ENCODE assay signal across 15 cellular contexts in genomic region chr1:53016705-53017104, GRCh38. TPM values are rescaled to one million over a fixed set of nuclear protein-coding genes. Genes with fewer than 3 reads are reported as not detected.
A peak's percentile ranks its signal among the peaks of the same experiment; 100 is the strongest.
DNase-seq lines count a peak whose midpoint lies in the region; ATAC-seq and TF ChIP-seq lines count a peak whose summit lies in the region.
"Had no signal": no experiment of that assay in that cellular context is flagged by ENCODE, and none has a peak within 500 bp of the region (broad histone marks: within the 10 kb centered on the region; RNA-seq: fewer than 3 reads in every experiment).

No MANE protein-coding gene starts in this region.

- CTCF ChIA-PET in T-cell (lab: Charles Lee), result interaction anchor here in 1 of 2 donors (0.5 kb wide), 1 partner anchor 53 kb away, joined by 4 read pairs; no protein-coding TSS in a partner anchor

- TF ChIP-seq CTCF in fibroblast of the aortic adventitia (IDR thresholded peaks at IDR 0.05; ENCODE audit: insufficient read depth, low read length), result no peak

- H3K36me3 Mint-ChIP-seq in activated naive CD4-positive, alpha-beta T cell treated with anti-CD3 and anti-CD28 coated beads, Interleukin-2, amount 50 U/mL, for 24 hours, result peaks cover 2% of the 10 kb centered on the region
- peaks cover 14% of the 10 kb centered on the region for H3K36me3 Mint-ChIP-seq in T-cell

- H3K9me3 ChIP-seq in skeletal muscle satellite cell (replicated peaks; ENCODE audit: low read length), result no peaks in the 10 kb centered on the region

- no peak overlapping the region for H3K9ac ChIP-seq in skeletal muscle satellite cell (ENCODE audit: low read depth, low read length)
- H3K9ac ChIP-seq: parathyroid adenoma had no signal

- H3K9me3 Mint-ChIP-seq in activated naive CD4-positive, alpha-beta T cell treated with anti-CD3 and anti-CD28 coated beads, Interleukin-2, amount 50 U/mL, for 24 hours, result no peaks in the 10 kb centered on the region
- no peaks in the 10 kb centered on the region for H3K9me3 Mint-ChIP-seq in T-cell

- H3K27me3 Mint-ChIP-seq in activated naive CD4-positive, alpha-beta T cell treated with anti-CD3 and anti-CD28 coated beads, Interleukin-2, amount 50 U/mL, for 24 hours, result no peaks in the 10 kb centered on the region
- no peaks in the 10 kb centered on the region for H3K27me3 Mint-ChIP-seq in T-cell

- no peak for ATAC-seq in T-cell (replicated peaks in 1 of 4)

- H3K4me3 ChIP-seq in fibroblast of the aortic adventitia (ENCODE audit: low read depth, low read length), result peak overlapping the region; percentile 83
- no peak overlapping the region for H3K4me3 ChIP-seq in skeletal muscle satellite cell (ENCODE audit: low read length)

- peak overlapping the region; percentile 0 for H3K4me3 Mint-ChIP-seq in activated naive CD4-positive, alpha-beta T cell treated with anti-CD3 and anti-CD28 coated beads, Interleukin-2, amount 50 U/mL, for 24 hours
- H3K4me3 Mint-ChIP-seq in T-cell, result peak overlapping the region in 2 of 3 donors; percentile 81 to 86

- H3K4me2 ChIP-seq in skeletal muscle satellite cell (ENCODE audit: low read length), result peak overlapping the region; percentile 95

- peaks cover 48% of the 10 kb centered on the region for H3K4me1 Mint-ChIP-seq in activated naive CD4-positive, alpha-beta T cell treated with anti-CD3 and anti-CD28 coated beads, Interleukin-2, amount 50 U/mL, for 24 hours
- H3K4me1 Mint-ChIP-seq in T-cell, result peaks cover 27 to 39% (median 38%) of the 10 kb centered on the region in 3 donors

- peaks cover 3% of the 10 kb centered on the region for H3K36me3 ChIP-seq in skeletal muscle satellite cell (ENCODE audit: insufficient read depth, low read length)

- no peaks in the 10 kb centered on the region for H3K27me3 ChIP-seq in skeletal muscle satellite cell (ENCODE audit: control insufficient read depth, insufficient read depth, low read length)

- POLR2A ChIA-PET in T-cell (lab: Charles Lee), result no interaction called here

- peaks cover 11% of the 10 kb centered on the region for H3K4me1 ChIP-seq in skeletal muscle satellite cell (ENCODE audit: control insufficient read depth, insufficient read depth, low read length)
- H3K4me1 ChIP-seq: parathyroid adenoma had no signal

- no peak overlapping the region for H3K27ac Mint-ChIP-seq in activated naive CD4-positive, alpha-beta T cell treated with anti-CD3 and anti-CD28 coated beads, Interleukin-2, amount 50 U/mL, for 24 hours
- peak overlapping the region in 1 of 2 donors; percentile 52 for H3K27ac Mint-ChIP-seq in T-cell

- DNase-seq in activated naive CD4-positive, alpha-beta T cell treated with anti-CD3 and anti-CD28 coated beads, Interleukin-2, amount 50 U/mL, for 16 hours, result no peak
- no peak for DNase-seq in T-cell
- peak; percentile 52 for DNase-seq in fibroblast of the aortic adventitia (ENCODE audit: low read depth)
- DNase-seq in GM19240 (ENCODE audit: insufficient read length, low spot score), result no peak
- no peak for DNase-seq in NCI-H2227 treated with DMSO at 0.1 percent for 48 hours (lab: John Stamatoyannopoulos, UW)
- DNase-seq in EL, result no peak
- DNase-seq: activated T-cell treated with anti-CD3 and anti-CD28 coated beads, Interleukin-2, amount 50 U/mL, for 48 hours; caudate nucleus; DMS153; mesendoderm; trophoblast cell had no signal

RNA-seq across cellular contexts. Expression of gene PODN, which starts 45.3 kb away (rescaled TPM):
- total RNA-seq in T-cell (under 1 TPM in 4 of 5 donors, not detected in 1; 0.22 to 0.68 (median 0.46) TPM), fibroblast of the aortic adventitia (ENCODE audit: low replicate concordance) (47.5 and 176 TPM in 2 replicates)
- 1.5 and 2.6 TPM in 2 replicates for total RNA-seq in skeletal muscle satellite cell (2012; rRNA removed)
- total RNA-seq: A673 had no signal

Comparison
In these comparisons a context has a peak if more than half of its experiments do, and no peak if none do; other contexts are left out.
1. RNA of gene PODN, which starts 45.3 kb away (total RNA-seq): 47.5 to 176 TPM in fibroblast of the aortic adventitia; 0.22 to 0.68 TPM in T-cell; every median in the first group is over 10 times any median in the second.